In the genomic region with DNA sequence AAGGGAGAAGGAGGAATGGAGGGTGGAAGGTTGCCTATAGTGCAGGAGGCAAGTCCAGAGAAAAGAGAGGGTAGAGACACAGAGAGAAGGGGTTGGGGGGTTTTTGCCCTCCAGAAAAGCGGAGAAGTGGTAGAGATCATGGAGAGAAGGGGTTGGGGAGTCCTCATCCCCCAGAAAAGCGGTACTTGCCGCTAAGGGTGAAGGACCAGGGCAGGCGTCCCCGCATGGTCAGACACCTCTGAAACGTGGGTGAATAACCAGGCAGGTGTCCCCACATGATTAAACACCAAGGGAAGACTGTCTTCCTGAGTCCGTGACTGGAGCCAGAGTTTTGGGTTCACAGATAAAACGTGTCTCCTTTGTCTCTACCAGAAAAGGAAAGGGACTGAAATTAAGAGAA, we compare ENCODE assay signal across 26 cellular contexts.
DNase-seq lines count a peak whose midpoint lies in the region; ATAC-seq, FAIRE-seq and TF ChIP-seq lines count a peak whose summit lies in the region.
"Had no signal": no experiment of that assay in that cellular context is flagged by ENCODE, and none has a peak within 500 bp of the region (broad histone marks: within the 10 kb centered on the region; RNA-seq: fewer than 3 reads in every experiment).

No MANE protein-coding gene starts in this region.

- no peaks in the 10 kb centered on the region for H3K9me1 ChIP-seq in K562 (ENCODE audit: control insufficient read depth, insufficient read depth, low read length)

- no peaks in the 10 kb centered on the region for H3K27me3 Mint-ChIP-seq in endodermal cell (ENCODE audit: insufficient read depth)
- H3K27me3 Mint-ChIP-seq in nephron progenitor cell (ENCODE audit: low read depth, poor library complexity): no peaks in the 10 kb centered on the region
- H3K27me3 Mint-ChIP-seq: CD4-positive, alpha-beta memory T cell; CD4-positive, CD25-positive, alpha-beta regulatory T cell had no signal

- H3K9me3 ChIP-seq in K562 (replicated peaks; ENCODE audit: control insufficient read depth, insufficient read depth, low read depth, low read length): no peaks in the 10 kb centered on the region; the same call in 1 of the 2 replicates
- peaks cover 20% of the 10 kb centered on the region for H3K9me3 ChIP-seq in endodermal cell (ENCODE audit: control insufficient read depth, low read length)
- peaks cover 0 to 25% (median 7%) of the 10 kb centered on the region in 8 donors for H3K9me3 ChIP-seq in spleen
- H3K9me3 ChIP-seq: BE2C, BLaER1 had no signal

- no TSS peak for BruUV-seq in K562 (replicated peaks; lab: Mats Ljungman, UMichigan)

- H3K36me3 ChIP-seq in K562 (ENCODE audit: control insufficient read depth, insufficient read depth, low read length) (peaks cover 5% of the 10 kb centered on the region; the same call in 1 of the 3 replicates), endodermal cell (ENCODE audit: control insufficient read depth, insufficient read depth, low read length) (no peaks in the 10 kb centered on the region), spleen (no peaks in the 10 kb centered on the region)
- H3K36me3 ChIP-seq: BE2C, BLaER1 had no signal

- H3K9me3 Mint-ChIP-seq in endodermal cell (peaks cover 47% of the 10 kb centered on the region), nephron progenitor cell (peaks cover 15% of the 10 kb centered on the region)

- peaks cover 20% of the 10 kb centered on the region for H3K4me1 Mint-ChIP-seq in endodermal cell
- H3K4me1 Mint-ChIP-seq in nephron progenitor cell: peaks cover 9% of the 10 kb centered on the region
- H3K4me1 Mint-ChIP-seq: CD14-positive monocyte; CD4-positive, alpha-beta memory T cell; CD4-positive, CD25-positive, alpha-beta regulatory T cell; CD8-positive, alpha-beta memory T cell had no signal

- H3K27me3 ChIP-seq in K562 (ENCODE audit: control insufficient read depth in 2 of 2, insufficient read depth in 2 of 2, low read length in 2 of 2) (no peaks in the 10 kb centered on the region), endodermal cell (ENCODE audit: control insufficient read depth, insufficient read depth, low read length, poor library complexity, severe bottlenecking) (no peaks in the 10 kb centered on the region), spleen (replicated peaks in 1 of 7) (no peaks in the 10 kb centered on the region)
- H3K27me3 ChIP-seq: BE2C, BLaER1 had no signal

- WGBS in K562 (ENCODE audit: insufficient coverage, low coverage, missing lambda C conversion rate): 22% methylated on average over 7 of the region's 8 CpGs
- WGBS in endodermal cell (ENCODE audit: insufficient coverage in 1 of 2, insufficient read length in 1 of 2), 2 experiments: 91 to 93% methylated on average over 6 to 8 of the region's 8 CpGs
- 80 to 86% (median 83%) methylated on average over 8 of the region's 8 CpGs for WGBS in spleen, 5 donors

- H3K36me3 Mint-ChIP-seq in endodermal cell (ENCODE audit: low read depth) (peaks cover 29% of the 10 kb centered on the region), nephron progenitor cell (ENCODE audit: low read depth) (no peaks in the 10 kb centered on the region)
- H3K36me3 Mint-ChIP-seq: CD14-positive monocyte; CD4-positive, alpha-beta memory T cell; CD4-positive, CD25-positive, alpha-beta regulatory T cell had no signal

- in situ Hi-C loops in K562 (cut with MboI): no loop called here

- intact Hi-C loops in K562 (cut with micrococcal nuclease): loop anchor here (2.0 kb wide), 1 partner anchor 212 kb away; no protein-coding TSS in a partner anchor
- intact Hi-C loops in spleen (cut with DNase I; ENCODE audit: low total_unique reads): no loop called here

- POLR2A ChIA-PET in K562 (lab: Yijun Ruan, JAX): interaction anchor here (2.0 kb wide), 1 partner anchor 7 kb away, joined by 6 read pairs; no protein-coding TSS in a partner anchor

- H3K9ac ChIP-seq in K562 (ENCODE audit: insufficient read depth in 1 of 2, low read depth in 2 of 2, low read length in 2 of 2): peak overlapping the region; percentile 46 to 77; a peak in 3 of 4 replicates
- H3K9ac ChIP-seq in endodermal cell (ENCODE audit: extremely low read depth, low read length, poor library complexity, severe bottlenecking): no peak overlapping the region
- H3K9ac ChIP-seq: BLaER1 had no signal

- H3K4me2 ChIP-seq in K562 (ENCODE audit: insufficient read depth, low read length): peak overlapping the region; percentile 72
- H3K4me2 ChIP-seq: BLaER1 had no signal

- peak overlapping the region; percentile 43 for H3K4me3 ChIP-seq in K562
- no peak overlapping the region for H3K4me3 ChIP-seq in endodermal cell (ENCODE audit: low read length)
- no peak overlapping the region for H3K4me3 ChIP-seq in spleen
- H3K4me3 ChIP-seq: BLaER1, GM12878 had no signal

- peak overlapping the region; percentile 7 for H3K27ac Mint-ChIP-seq in endodermal cell
- H3K27ac Mint-ChIP-seq in nephron progenitor cell: peak overlapping the region; percentile 10
- H3K27ac Mint-ChIP-seq: CD14-positive monocyte; CD4-positive, alpha-beta memory T cell; CD4-positive, CD25-positive, alpha-beta regulatory T cell had no signal

- 0 out of 5 replicates have a peak, but pooled peaks cover 0 to 6% of the 10 kb centered on the region in 2 experiments for H3K4me1 ChIP-seq in K562 (replicated peaks in 1 of 2; ENCODE audit: control insufficient read depth in 2 of 2, insufficient read depth in 2 of 2, low read length in 2 of 2)
- H3K4me1 ChIP-seq in endodermal cell (ENCODE audit: control insufficient read depth, insufficient read depth, low read length): no peaks in the 10 kb centered on the region
- no peaks in the 10 kb centered on the region for H3K4me1 ChIP-seq in spleen
- H3K4me1 ChIP-seq: BE2C, BLaER1 had no signal

- DNase-seq in K562 (ENCODE audit: extremely low read depth in 1 of 4, low spot score in 3 of 4) (peak in 1 of 4 experiments; percentile 45), endodermal cell (no peak), nephron progenitor cell (no peak), spleen (no peak), inferior parietal cortex (ENCODE audit: extremely low spot score) (no peak)
- DNase-seq: 8988T; ACHN; BE2C; C1 segment of cervical spinal cord; CD4-positive, alpha-beta memory T cell; CD4-positive, CD25-positive, alpha-beta regulatory T cell; CD8-positive, alpha-beta memory T cell; COR-L47; DMS 273 treated with DMSO at 0.1 percent for 48 hours; DMS153; DMS53; DMS79; DND-41; EL; GDM1 had no signal

- peak; percentile 56 for ATAC-seq in K562
- ATAC-seq: GM12878 had no signal

- peak overlapping the region; percentile 76 for H2AFZ ChIP-seq in K562 (ENCODE audit: low read depth, low read length)

- peaks cover 45% of the 10 kb centered on the region for H3K79me2 ChIP-seq in K562 (ENCODE audit: control insufficient read depth, insufficient read depth, low read length)

- CTCF ChIA-PET in K562 (lab: Yijun Ruan, JAX; ENCODE audit: low intra/inter-chr PET ratio): no interaction called here

- H4K20me1 ChIP-seq in K562 (replicated peaks; ENCODE audit: control insufficient read depth, insufficient read depth, low read length): no peaks in the 10 kb centered on the region
- H4K20me1 ChIP-seq: BLaER1 had no signal

- no peak for TF ChIP-seq EP300 in K562 (IDR thresholded peaks at IDR 0.05; ENCODE audit: low read length)

- H3K4me3 Mint-ChIP-seq in endodermal cell: no peak overlapping the region
- no peak overlapping the region for H3K4me3 Mint-ChIP-seq in nephron progenitor cell
- H3K4me3 Mint-ChIP-seq: CD14-positive monocyte; CD4-positive, alpha-beta memory T cell; CD4-positive, CD25-positive, alpha-beta regulatory T cell; CD8-positive, alpha-beta memory T cell had no signal

- TF ChIP-seq CTCF in K562 (IDR thresholded peaks at IDR 0.05 in 2 of 3, conservative IDR thresholded peaks at IDR 0.05 in 1 of 3; ENCODE audit: insufficient read depth in 2 of 3, low read depth in 1 of 3, low read length in 3 of 3): no peak
- TF ChIP-seq CTCF in endodermal cell (conservative IDR thresholded peaks at IDR 0.05): no peak
- no peak for TF ChIP-seq CTCF in nephron progenitor cell (IDR thresholded peaks at IDR 0.05)
- TF ChIP-seq CTCF in spleen (IDR thresholded peaks at IDR 0.05 in 8 of 11, conservative IDR thresholded peaks at IDR 0.05 in 3 of 11): no peak

- TF ChIP-seq RAD21 in K562 (CRISPR knock-in tag; conservative IDR thresholded peaks at IDR 0.05 in 1 of 2, IDR thresholded peaks at IDR 0.05 in 1 of 2): no peak

- H3K27ac ChIP-seq in K562 (ENCODE audit: extremely low read depth, low read depth, low read length) (peak overlapping the region; percentile 79), endodermal cell (ENCODE audit: low read depth, low read length) (no peak overlapping the region), spleen (no peak overlapping the region)
- H3K27ac ChIP-seq: BLaER1 had no signal

- TF ChIP-seq POLR2A in K562 (conservative IDR thresholded peaks at IDR 0.05) (no peak), spleen (IDR thresholded peaks at IDR 0.05) (no peak)

- FAIRE-seq in K562 (lab: Jason Lieb, UNC): no peak
- FAIRE-seq: A204.1, GM12878, GM12892, GM18507 had no signal

TF ChIP-seq in K562, 482 proteins besides CTCF, POLR2A, EP300 and RAD21 (continues in another document):
- TF ChIP-seq, protein P1, sequence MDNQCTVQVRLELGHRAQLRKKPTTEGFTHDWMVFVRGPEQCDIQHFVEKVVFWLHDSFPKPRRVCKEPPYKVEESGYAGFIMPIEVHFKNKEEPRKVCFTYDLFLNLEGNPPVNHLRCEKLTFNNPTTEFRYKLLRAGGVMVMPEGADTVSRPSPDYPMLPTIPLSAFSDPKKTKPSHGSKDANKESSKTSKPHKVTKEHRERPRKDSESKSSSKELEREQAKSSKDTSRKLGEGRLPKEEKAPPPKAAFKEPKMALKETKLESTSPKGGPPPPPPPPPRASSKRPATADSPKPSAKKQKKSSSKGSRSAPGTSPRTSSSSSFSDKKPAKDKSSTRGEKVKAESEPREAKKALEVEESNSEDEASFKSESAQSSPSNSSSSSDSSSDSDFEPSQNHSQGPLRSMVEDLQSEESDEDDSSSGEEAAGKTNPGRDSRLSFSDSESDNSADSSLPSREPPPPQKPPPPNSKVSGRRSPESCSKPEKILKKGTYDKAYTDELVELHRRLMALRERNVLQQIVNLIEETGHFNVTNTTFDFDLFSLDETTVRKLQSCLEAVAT (IDR thresholded peaks at IDR 0.05): 0 out of 4 replicates have a peak, but pooled peaks of 1 of the 2 experiments have one; percentile 7
